In genomic region chr10:35335718-35336083, GRCh38 we compare ENCODE assay signal across 8 cellular contexts. TPM values are rescaled to one million over a fixed set of nuclear protein-coding genes. Genes with fewer than 3 reads are reported as not detected.
DNase-seq lines count a peak whose midpoint lies in the region; ATAC-seq and TF ChIP-seq lines count a peak whose summit lies in the region.

No MANE protein-coding gene starts in this region.

- H3K4me2 ChIP-seq in neural cell (ENCODE audit: low read length), result peak overlapping the region; percentile 27

- TF ChIP-seq RAD21 in neural cell (conservative IDR thresholded peaks at IDR 0.05), result no peak

- peak; percentile 2 for ATAC-seq in GM18907 (IDR thresholded peaks at IDR 0.05; ENCODE audit: unreplicated experiment)
- ATAC-seq in HG03064 (IDR thresholded peaks at IDR 0.05; ENCODE audit: low read depth, unreplicated experiment), result peak; percentile 2
- no peak for ATAC-seq in omental fat pad (ENCODE audit: low FRiP score)

- H3K27me3 ChIP-seq in neural cell (ENCODE audit: insufficient read depth, low read depth, low read length), result no peaks in the 10 kb centered on the region

- H3K79me2 ChIP-seq in neural cell (replicated peaks; ENCODE audit: insufficient read depth, low read length), result peaks cover 72% of the 10 kb centered on the region

- H3K36me3 ChIP-seq in neural cell (ENCODE audit: insufficient read depth, low read length), result no peaks in the 10 kb centered on the region

- H4K20me1 ChIP-seq in neural cell (ENCODE audit: insufficient read depth), result no peaks in the 10 kb centered on the region

- H2AFZ ChIP-seq in neural cell (ENCODE audit: low read depth, low read length), result peak overlapping the region; percentile 90

- DNase-seq in epithelial cell of esophagus (ENCODE audit: low read depth) (peak; percentile 28), omental fat pad (ENCODE audit: low spot score) (no peak), HCEC 1CT (no peak), NCI-H1436 (lab: John Stamatoyannopoulos, UW) (no peak)

- H3K4me3 ChIP-seq in epithelial cell of esophagus (ENCODE audit: low read length), result peak overlapping the region; percentile 84
- peak overlapping the region; percentile 87 for H3K4me3 ChIP-seq in neural cell (ENCODE audit: low read length)

- H3K9ac ChIP-seq in neural cell (ENCODE audit: low read length), result peak overlapping the region; percentile 83

- H3K27ac ChIP-seq in VCaP (peak overlapping the region; percentile 83), neural cell (ENCODE audit: low read length) (peak overlapping the region; percentile 71)

- TF ChIP-seq CTCF in VCaP (conservative IDR thresholded peaks at IDR 0.05) (no peak), epithelial cell of esophagus (IDR thresholded peaks at IDR 0.05; ENCODE audit: insufficient read depth, low read depth, low read length, missing control alignments) (no peak), neural cell (IDR thresholded peaks at IDR 0.05; ENCODE audit: poor library complexity, severe bottlenecking) (no peak), omental fat pad (IDR thresholded peaks at IDR 0.05) (no peak)

- TF ChIP-seq EP300 in neural cell (conservative IDR thresholded peaks at IDR 0.05; ENCODE audit: poor library complexity, severe bottlenecking), result no peak

- no peaks in the 10 kb centered on the region for H3F3A ChIP-seq in neural cell (ENCODE audit: insufficient read depth, low read length, poor library complexity, severe bottlenecking)

- no peaks in the 10 kb centered on the region for H3K9me2 ChIP-seq in neural cell (ENCODE audit: insufficient read depth, low read length)

- H3K9me3 ChIP-seq in neural cell (ENCODE audit: low read length), result no peaks in the 10 kb centered on the region

TF ChIP-seq in neural cell, 6 proteins besides CTCF, POLR2A, EP300 and RAD21:
- TF ChIP-seq TAF1 (IDR thresholded peaks at IDR 0.05; ENCODE audit: low read depth), result no peak
- no peak for TF ChIP-seq SMC3 (conservative IDR thresholded peaks at IDR 0.05; ENCODE audit: poor library complexity)
- TF ChIP-seq EZH2 (IDR thresholded peaks at IDR 0.05; ENCODE audit: borderline replicate concordance, insufficient read depth, low read length, poor library complexity, severe bottlenecking), result no peak
- TF ChIP-seq MXI1 (conservative IDR thresholded peaks at IDR 0.05; ENCODE audit: poor library complexity, severe bottlenecking), result no peak

RNA-seq across cellular contexts. Expression of gene CCNY, which starts 0.6 kb away (rescaled TPM):
- polyA plus RNA-seq in neural cell, result 36.1 and 36.4 TPM in 2 replicates
- polyA minus RNA-seq in neural cell, result 49.2 and 54.5 TPM in 2 replicates
- total RNA-seq in omental fat pad, result 10 to 100 TPM; 38.6 to 49.5 (median 47.2) TPM
